Comparison of ENCODE assay signal across 9 cellular contexts in the genomic region with DNA sequence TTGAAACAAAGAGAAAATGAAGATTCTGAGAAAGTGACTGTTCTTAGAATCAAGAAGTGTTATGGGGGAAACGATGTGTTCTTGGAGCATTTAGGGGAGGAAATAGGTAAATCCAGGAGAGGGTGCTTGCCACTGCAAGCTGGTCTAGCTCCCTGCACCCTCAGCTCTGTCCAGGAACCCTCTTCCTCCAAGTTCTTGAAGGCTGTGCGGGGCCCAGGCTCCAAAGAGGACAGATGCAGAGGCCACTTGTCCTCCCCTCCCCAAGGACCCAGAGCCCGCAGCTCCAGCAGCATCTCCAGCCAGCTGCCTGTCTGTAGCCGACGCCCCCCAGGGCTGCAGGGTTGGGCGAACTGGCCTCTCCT.
DNase-seq lines count a peak whose midpoint lies in the region; ATAC-seq and TF ChIP-seq lines count a peak whose summit lies in the region.
"Had no signal": no experiment of that assay in that cellular context is flagged by ENCODE, and none has a peak within 500 bp of the region (broad histone marks: within the 10 kb centered on the region; RNA-seq: fewer than 3 reads in every experiment).

No MANE protein-coding gene starts in this region.

- no peak for TF ChIP-seq CTCF in neural progenitor cell (IDR thresholded peaks at IDR 0.05)
- no peak for TF ChIP-seq CTCF in lower leg skin (IDR thresholded peaks at IDR 0.05)
- no peak for TF ChIP-seq CTCF in dorsolateral prefrontal cortex (IDR thresholded peaks at IDR 0.05 in 54 of 56, conservative IDR thresholded peaks at IDR 0.05 in 2 of 56; ENCODE audit: low read depth in 1 of 56, partially characterized antibody in 56 of 56)

- intact Hi-C loops in lower leg skin (cut with DNase I; ENCODE audit: low total_unique reads) (loop anchor here (5.0 to 10.0 kb wide), 2 partner anchors 179 to 1447 kb away; no protein-coding TSS in a partner anchor), dorsolateral prefrontal cortex (cut with DNase I) (loop anchor here (2.0 to 10.0 kb wide), 6 partner anchors 179 to 1447 kb away; no protein-coding TSS in a partner anchor)

- H3K9ac ChIP-seq in neural progenitor cell = no peak overlapping the region

- TF ChIP-seq POLR2A in lower leg skin (IDR thresholded peaks at IDR 0.05) = no peak

- H3K4me2 ChIP-seq in neural progenitor cell = no peak overlapping the region

- H3K27me3 Mint-ChIP-seq in T-cell = peaks cover 5 to 6% of the 10 kb centered on the region in 2 donors
- peaks cover 3% of the 10 kb centered on the region for H3K27me3 Mint-ChIP-seq in neural progenitor cell (ENCODE audit: insufficient read depth, low read depth)

- 11 to 28% methylated on average over 3 to 6 of the region's 6 CpGs for WGBS in lower leg skin, 2 donors

- CTCF ChIA-PET in T-cell (lab: Charles Lee) = interaction anchor here (0.6 to 2.2 kb wide), 18 partner anchors 14 to 1937 kb away, joined by 3 to 22 read pairs (median 4); no protein-coding TSS in a partner anchor

- H3K9me3 Mint-ChIP-seq in T-cell = no peaks in the 10 kb centered on the region
- no peaks in the 10 kb centered on the region for H3K9me3 Mint-ChIP-seq in neural progenitor cell

- peak overlapping the region; percentile 84 for H2AFZ ChIP-seq in neural progenitor cell (replicated peaks)

- H3K36me3 ChIP-seq in neural progenitor cell = no peaks in the 10 kb centered on the region
- H3K36me3 ChIP-seq: lower lobe of right lung had no signal

- H3K36me3 Mint-ChIP-seq in T-cell (no peaks in the 10 kb centered on the region), neural progenitor cell (no peaks in the 10 kb centered on the region)

- H3K27ac Mint-ChIP-seq in T-cell (no peak overlapping the region), neural progenitor cell (peak overlapping the region; percentile 42)

- H3K9me3 ChIP-seq in neural progenitor cell (ENCODE audit: low read depth) = no peaks in the 10 kb centered on the region
- H3K9me3 ChIP-seq: lower lobe of right lung had no signal

- H3K27me3 ChIP-seq in neural progenitor cell (peaks cover 4% of the 10 kb centered on the region), dorsolateral prefrontal cortex (no peaks in the 10 kb centered on the region)

- peaks cover 8% of the 10 kb centered on the region for H3F3A ChIP-seq in neural progenitor cell (ENCODE audit: low read depth)

- ATAC-seq in GM18867 (IDR thresholded peaks at IDR 0.05; ENCODE audit: unreplicated experiment) (peak; percentile 25), GM21825 (IDR thresholded peaks at IDR 0.05; ENCODE audit: unreplicated experiment) (peak; percentile 26), T-cell (replicated peaks in 1 of 4) (peak in 3 of 4 experiments; percentile 18 to 29 (median 28)), GM18517 (IDR thresholded peaks at IDR 0.05; ENCODE audit: unreplicated experiment) (no peak), HG03097 (IDR thresholded peaks at IDR 0.05; ENCODE audit: low FRiP score, unreplicated experiment) (no peak)

- H3K4me3 ChIP-seq in neural progenitor cell (no peak overlapping the region), lower leg skin (ENCODE audit: low read depth, poor library complexity, severe bottlenecking) (no peak overlapping the region), dorsolateral prefrontal cortex (peak overlapping the region in 14 of 59 donors; percentile 12 to 48 (median 28))
- H3K4me3 ChIP-seq: lower lobe of right lung had no signal

- no peak overlapping the region for H3K4me3 Mint-ChIP-seq in T-cell
- H3K4me3 Mint-ChIP-seq in neural progenitor cell = peak overlapping the region; percentile 39

- H3K4me1 Mint-ChIP-seq in T-cell (peaks cover 0 to 2% (median 0%) of the 10 kb centered on the region in 3 donors), neural progenitor cell (peaks cover 23% of the 10 kb centered on the region)

- no peak for DNase-seq in T-cell
- DNase-seq in neural progenitor cell (ENCODE audit: low spot score) = no peak
- DNase-seq in lower leg skin (ENCODE audit: low spot score in 2 of 2) = no peak
- no peak for DNase-seq in dorsolateral prefrontal cortex

- no peaks in the 10 kb centered on the region for H4K20me1 ChIP-seq in neural progenitor cell (ENCODE audit: low read depth)

- H3K4me1 ChIP-seq in neural progenitor cell = peaks cover 22% of the 10 kb centered on the region

- H3K79me2 ChIP-seq in neural progenitor cell (ENCODE audit: low read depth) = no peaks in the 10 kb centered on the region

- POLR2A ChIA-PET in T-cell (lab: Charles Lee) = no interaction called here

- H3K27ac ChIP-seq in neural progenitor cell (no peak overlapping the region), dorsolateral prefrontal cortex (no peak overlapping the region)
- H3K27ac ChIP-seq: lower lobe of right lung had no signal

Comparison
In these comparisons a context has a peak if more than half of its experiments do, and no peak if none do; other contexts are left out.
1. ATAC-seq: peak in GM18867 (single experiment), GM21825 (single experiment) and T-cell (3 of 4); none in GM18517 (single experiment) and HG03097 (single experiment).